ENCODE assay signal across 8 cellular contexts in the genomic region with DNA sequence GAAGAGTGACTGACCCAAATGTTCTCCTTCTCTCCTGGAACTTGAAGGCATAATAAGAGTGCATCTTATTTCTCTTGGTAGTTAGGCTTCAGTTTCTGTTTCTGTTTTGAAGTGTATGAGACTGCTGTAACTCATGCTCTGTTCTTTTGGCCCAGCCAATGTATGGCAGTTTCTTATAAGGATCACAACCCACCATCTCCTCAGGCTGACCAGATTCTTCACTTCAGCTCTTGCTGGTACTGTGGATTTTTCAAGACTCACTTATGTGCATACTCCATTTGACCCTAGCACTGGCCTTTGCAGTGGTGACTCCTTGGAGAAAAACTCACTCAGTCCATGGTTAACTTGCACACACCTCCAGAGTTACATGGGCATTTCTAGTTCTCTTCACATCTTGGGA. TPM values are rescaled to one million over a fixed set of nuclear protein-coding genes. Genes with fewer than 3 reads are reported as not detected.
A peak's percentile ranks its signal among the peaks of the same experiment; 100 is the strongest.
DNase-seq lines count a peak whose midpoint lies in the region; ATAC-seq, FAIRE-seq and TF ChIP-seq lines count a peak whose summit lies in the region.

No MANE protein-coding gene starts in this region.

- H3K4me1 Mint-ChIP-seq in effector memory CD8-positive, alpha-beta T cell (ENCODE audit: low read depth in 2 of 2), result peaks cover 0 to 7% of the 10 kb centered on the region in 2 donors

- no peak for TF ChIP-seq POLR2A in gastrocnemius medialis (IDR thresholded peaks at IDR 0.05)

- no peaks in the 10 kb centered on the region for H3K9me3 Mint-ChIP-seq in effector memory CD8-positive, alpha-beta T cell

- H3K36me3 Mint-ChIP-seq in effector memory CD8-positive, alpha-beta T cell (ENCODE audit: insufficient read depth), result no peaks in the 10 kb centered on the region

- H3K27me3 ChIP-seq in gastrocnemius medialis, result no peaks in the 10 kb centered on the region

- TF ChIP-seq CTCF in gastrocnemius medialis (IDR thresholded peaks at IDR 0.05 in 4 of 5, conservative IDR thresholded peaks at IDR 0.05 in 1 of 5), result no peak

- peak overlapping the region in 1 of 2 donors; percentile 26 for H3K4me3 Mint-ChIP-seq in effector memory CD8-positive, alpha-beta T cell

- intact Hi-C loops in gastrocnemius medialis (cut with DNase I; ENCODE audit: low total_unique reads), result no loop called here

- peak; percentile 92 for ATAC-seq in GM18867 (IDR thresholded peaks at IDR 0.05; ENCODE audit: unreplicated experiment)
- ATAC-seq in GM21576 (IDR thresholded peaks at IDR 0.05; ENCODE audit: unreplicated experiment), result peak; percentile 88
- peak; percentile 93 for ATAC-seq in HG03378 (IDR thresholded peaks at IDR 0.05; ENCODE audit: unreplicated experiment)
- ATAC-seq in effector memory CD8-positive, alpha-beta T cell (replicated peaks), result peak; percentile 67
- no peak for ATAC-seq in gastrocnemius medialis

- no peaks in the 10 kb centered on the region for H3K36me3 ChIP-seq in gastrocnemius medialis

- peaks cover 16% of the 10 kb centered on the region in 2 donors for H3K27me3 Mint-ChIP-seq in effector memory CD8-positive, alpha-beta T cell

- H3K27ac Mint-ChIP-seq in effector memory CD8-positive, alpha-beta T cell, result peak overlapping the region; percentile 30 to 49

- no peaks in the 10 kb centered on the region for H3K9me3 ChIP-seq in gastrocnemius medialis

- no peak overlapping the region for H3K27ac ChIP-seq in gastrocnemius medialis

- no peaks in the 10 kb centered on the region for H3K4me1 ChIP-seq in gastrocnemius medialis

- no peak for DNase-seq in effector memory CD8-positive, alpha-beta T cell
- DNase-seq in NCI-H2107 treated with DMSO at 0.1 percent for 48 hours (lab: John Stamatoyannopoulos, UW; ENCODE audit: unreplicated experiment) (no peak), gastrocnemius medialis (no peak), NOMO-1 treated with DMSO at 0.1 percent for 48 hours (lab: John Stamatoyannopoulos, UW; ENCODE audit: unreplicated experiment) (no peak), frontal cortex (ENCODE audit: low spot score in 2 of 2) (no peak)

- FAIRE-seq in frontal cortex (lab: Jason Lieb, UNC), result no peak

- in situ Hi-C loops in gastrocnemius medialis (cut with MboI; ENCODE audit: low sequenced_read_pairs in 4 of 4), result no loop called here

- H3K4me3 ChIP-seq in gastrocnemius medialis, result no peak overlapping the region

RNA-seq across cellular contexts. Expression of a gene that starts 9.6 kb away (rescaled TPM):
- total RNA-seq in gastrocnemius medialis, result 10 to 100 TPM; 28.0 to 73.1 (median 34.9) TPM
- total RNA-seq in frontal cortex, result 95.0 TPM

Comparison
In these comparisons a context has a peak if more than half of its experiments do, and no peak if none do; other contexts are left out.
1. ATAC-seq: peak in GM18867 (single experiment), GM21576 (single experiment), HG03378 (single experiment) and effector memory CD8-positive, alpha-beta T cell (single experiment); none in gastrocnemius medialis (0 of 2).